ENCODE assay signal across 13 cellular contexts in genomic region chr9:108142142-108142503, GRCh38.
DNase-seq lines count a peak whose midpoint lies in the region; ATAC-seq and TF ChIP-seq lines count a peak whose summit lies in the region.
"Had no signal": no experiment of that assay in that cellular context is flagged by ENCODE, and none has a peak within 500 bp of the region (broad histone marks: within the 10 kb centered on the region; RNA-seq: fewer than 3 reads in every experiment).

No MANE protein-coding gene starts in this region.

- ATAC-seq in sciatic nerve (peak; percentile 20), GM21447 (IDR thresholded peaks at IDR 0.05; ENCODE audit: unreplicated experiment) (no peak)

- no peak overlapping the region for H3K4me3 ChIP-seq in hepatocyte
- no peak overlapping the region for H3K4me3 ChIP-seq in uterus

- no peaks in the 10 kb centered on the region for H3K36me3 Mint-ChIP-seq in brain
- H3K36me3 Mint-ChIP-seq: activated naive CD8-positive, alpha-beta T cell had no signal

- H3K36me3 ChIP-seq in hepatocyte (replicated peaks; ENCODE audit: insufficient read depth, low read depth) = no peaks in the 10 kb centered on the region
- no peaks in the 10 kb centered on the region for H3K36me3 ChIP-seq in uterus

- WGBS in hepatocyte (ENCODE audit: low lambda C conversion rate, missing lambda C conversion rate) = 82% methylated on average over 2 of the region's 2 CpGs

- H3K79me2 ChIP-seq in hepatocyte = no peaks in the 10 kb centered on the region

- no peaks in the 10 kb centered on the region for H3K27me3 ChIP-seq in hepatocyte
- no peaks in the 10 kb centered on the region for H3K27me3 ChIP-seq in uterus

- peaks cover 17% of the 10 kb centered on the region for H3K4me1 ChIP-seq in hepatocyte (ENCODE audit: insufficient read depth)
- H3K4me1 ChIP-seq in uterus = no peaks in the 10 kb centered on the region

- H3K27me3 Mint-ChIP-seq in brain = peaks cover 4% of the 10 kb centered on the region

- no peak overlapping the region for H2AFZ ChIP-seq in hepatocyte

- TF ChIP-seq POLR2A in uterus (IDR thresholded peaks at IDR 0.05) = no peak

- peak overlapping the region; percentile 48 for H3K4me2 ChIP-seq in hepatocyte

- H3K9me3 ChIP-seq in hepatocyte (ENCODE audit: low read depth) (no peaks in the 10 kb centered on the region), uterus (no peaks in the 10 kb centered on the region)

- peaks cover 26% of the 10 kb centered on the region for H3K4me1 Mint-ChIP-seq in brain

- peak overlapping the region; percentile 63 for H3K27ac ChIP-seq in hepatocyte
- H3K27ac ChIP-seq in uterus = peak overlapping the region; percentile 70 to 72

- DNase-seq in hepatocyte (ENCODE audit: low spot score) (no peak), sciatic nerve (ENCODE audit: low spot score) (no peak), uterus (no peak), NCI-H1694 (lab: John Stamatoyannopoulos, UW) (no peak)
- no peak for DNase-seq in central memory CD4-positive, alpha-beta T cell
- DNase-seq: activated CD8-positive, alpha-beta memory T cell treated with anti-CD3 and anti-CD28 coated beads, Interleukin-2, amount 50 U/mL, for 48 hours; NCI-H1105; NCI-H446; SW 1271 had no signal

- H3K9me2 ChIP-seq in hepatocyte (replicated peaks; ENCODE audit: insufficient read depth) = no peaks in the 10 kb centered on the region

- peak in 1 of 2 experiments; percentile 45 for TF ChIP-seq CTCF in brain (conservative IDR thresholded peaks at IDR 0.05)
- no peak for TF ChIP-seq CTCF in hepatocyte (IDR thresholded peaks at IDR 0.05; ENCODE audit: poor library complexity)
- TF ChIP-seq CTCF in uterus (IDR thresholded peaks at IDR 0.05) = no peak

- H3K9me3 Mint-ChIP-seq in brain = peaks cover 4 to 10% (median 8%) of the 10 kb centered on the region in 5 experiments
- H3K9me3 Mint-ChIP-seq: dendritic cell treated with granulocyte-macrophage colony-stimulating factor and Interleukin-4, amounts not matched to agents 40 ng/mL and 50 ng/mL, for 4 days had no signal

- H3K4me3 Mint-ChIP-seq in brain = peak overlapping the region; percentile 40 to 71 (median 61)
- H3K4me3 Mint-ChIP-seq: activated naive CD8-positive, alpha-beta T cell; dendritic cell treated with granulocyte-macrophage colony-stimulating factor and Interleukin-4, amounts not matched to agents 40 ng/mL and 50 ng/mL, for 4 days had no signal

- H3K27ac Mint-ChIP-seq in brain = peak overlapping the region; percentile 23 to 97 (median 89)
- H3K27ac Mint-ChIP-seq: activated naive CD8-positive, alpha-beta T cell; dendritic cell treated with granulocyte-macrophage colony-stimulating factor and Interleukin-4, amounts not matched to agents 40 ng/mL and 50 ng/mL, for 4 days had no signal

- intact Hi-C loops in sciatic nerve (cut with DNase I) = no loop called here
- intact Hi-C loops in uterus (cut with DNase I; ENCODE audit: low total_unique reads) = no loop called here

- no peaks in the 10 kb centered on the region for H4K20me1 ChIP-seq in hepatocyte (ENCODE audit: insufficient read depth, poor library complexity, severe bottlenecking)
